2 cellular contexts compared by ENCODE assay signal in genomic region chr18:51038110-51038509, GRCh38.
TF ChIP-seq lines count a peak whose summit lies in the region.

No MANE protein-coding gene starts in this region.

TF ChIP-seq in GM12891, 5 proteins besides CTCF, POLR2A, EP300 and RAD21 (continued from another document):
- peak; percentile 44 for TF ChIP-seq SPI1 (IDR thresholded peaks at IDR 0.05; ENCODE audit: low read depth, low read length)

TF ChIP-seq in GM12878, 131 proteins besides CTCF, POLR2A, EP300 and RAD21:
- TF ChIP-seq FOS (IDR thresholded peaks at IDR 0.05; ENCODE audit: borderline replicate concordance, extremely low read depth, insufficient read length) (no peak), SP1 (IDR thresholded peaks at IDR 0.05; ENCODE audit: low read depth, low read length) (no peak), WRNIP1 (IDR thresholded peaks at IDR 0.05; ENCODE audit: borderline replicate concordance, low read depth, low read length) (no peak), ZNF274 (IDR thresholded peaks at IDR 0.05; ENCODE audit: insufficient read depth, insufficient read length) (no peak), IRF4 (IDR thresholded peaks at IDR 0.05; ENCODE audit: low read depth, low read length) (no peak), SIN3A (IDR thresholded peaks at IDR 0.05; ENCODE audit: low read depth, low read length) (no peak), TCF12 (IDR thresholded peaks at IDR 0.05; ENCODE audit: low read depth, low read length) (no peak), HDAC6 (IDR thresholded peaks at IDR 0.05; ENCODE audit: unreplicated experiment) (no peak), PAX5 (IDR thresholded peaks at IDR 0.05; ENCODE audit: borderline replicate concordance, low read depth, low read length) (no peak), RUNX3 (IDR thresholded peaks at IDR 0.05; ENCODE audit: low read length) (no peak), GABPA (IDR thresholded peaks at IDR 0.05; ENCODE audit: low read depth) (no peak)
